Comparison of ENCODE assay signal across 16 cellular contexts in genomic region chr17:6632530-6632929, GRCh38. TPM values are rescaled to one million over a fixed set of nuclear protein-coding genes. Genes with fewer than 3 reads are reported as not detected.
A peak's percentile ranks its signal among the peaks of the same experiment; 100 is the strongest.
DNase-seq lines count a peak whose midpoint lies in the region; ATAC-seq, FAIRE-seq and TF ChIP-seq lines count a peak whose summit lies in the region.
"Had no signal": no experiment of that assay in that cellular context is flagged by ENCODE, and none has a peak within 500 bp of the region (broad histone marks: within the 10 kb centered on the region; RNA-seq: fewer than 3 reads in every experiment).

No MANE protein-coding gene starts in this region.

- H3K27ac ChIP-seq in heart left ventricle (no peak overlapping the region), right atrium auricular region (no peak overlapping the region), MM.1S (ENCODE audit: low read length) (no peak overlapping the region)

- H2AFZ ChIP-seq in MM.1S (ENCODE audit: low read length): no peak overlapping the region

- H3K9me2 ChIP-seq in MM.1S (replicated peaks; ENCODE audit: insufficient read depth, low read length): no peaks in the 10 kb centered on the region

- FAIRE-seq in GM18507 (lab: Jason Lieb, UNC): peak; percentile 26
- FAIRE-seq: G401.6, H54 had no signal

- no peak overlapping the region for H3K4me2 ChIP-seq in MM.1S (ENCODE audit: low read depth, low read length)

- H3K4me1 ChIP-seq in heart left ventricle: peaks cover 0 to 11% (median 0%) of the 10 kb centered on the region in 12 donors
- peaks cover 0 to 5% of the 10 kb centered on the region in 2 donors for H3K4me1 ChIP-seq in right atrium auricular region
- H3K4me1 ChIP-seq in MM.1S (ENCODE audit: low read length): no peaks in the 10 kb centered on the region
- H3K4me1 ChIP-seq: HAP-1 had no signal

- H3K36me3 ChIP-seq in heart left ventricle: peaks cover 0 to 77% (median 64%) of the 10 kb centered on the region in 9 donors
- H3K36me3 ChIP-seq in right atrium auricular region: peaks cover 23% of the 10 kb centered on the region
- H3K36me3 ChIP-seq in MM.1S (replicated peaks; ENCODE audit: insufficient read depth, low read length): 0 out of 2 replicates have a peak, but pooled peaks cover 3% of the 10 kb centered on the region

- H3F3A ChIP-seq in MM.1S (ENCODE audit: insufficient read depth, low read length): no peaks in the 10 kb centered on the region

- H3K9me3 ChIP-seq in heart left ventricle: no peaks in the 10 kb centered on the region
- no peaks in the 10 kb centered on the region for H3K9me3 ChIP-seq in right atrium auricular region
- no peaks in the 10 kb centered on the region for H3K9me3 ChIP-seq in MM.1S (replicated peaks; ENCODE audit: insufficient read depth, low read length)
- H3K9me3 ChIP-seq: HAP-1 had no signal

- TF ChIP-seq CTCF in heart left ventricle (IDR thresholded peaks at IDR 0.05): no peak
- no peak for TF ChIP-seq CTCF in right atrium auricular region (IDR thresholded peaks at IDR 0.05)
- TF ChIP-seq CTCF in MM.1S (IDR thresholded peaks at IDR 0.05; ENCODE audit: low read length): no peak

- intact Hi-C loops in heart left ventricle (cut with DNase I): no loop called here
- intact Hi-C loops in left ventricle myocardium superior (cut with micrococcal nuclease): no loop called here

- H3K27me3 ChIP-seq in heart left ventricle (no peaks in the 10 kb centered on the region), right atrium auricular region (no peaks in the 10 kb centered on the region), MM.1S (replicated peaks; ENCODE audit: insufficient read depth, low read length) (no peaks in the 10 kb centered on the region)

- no peaks in the 10 kb centered on the region for H4K20me1 ChIP-seq in MM.1S (ENCODE audit: insufficient read depth, low read length)

- no peak for DNase-seq in heart left ventricle
- DNase-seq in right atrium auricular region (ENCODE audit: low spot score): no peak
- no peak for DNase-seq in GM18507 (ENCODE audit: extremely low spot score, insufficient read length, low read depth)
- DNase-seq in left ventricle myocardium superior: no peak
- DNase-seq in DMS153 (lab: John Stamatoyannopoulos, UW): no peak
- DNase-seq in MM.1S: no peak
- DNase-seq: C1 segment of cervical spinal cord; Calu3; CD4-positive, alpha-beta memory T cell; COR-L47; DND-41; GOT3; HFFc6 had no signal

- H3K79me2 ChIP-seq in MM.1S (ENCODE audit: low read length): no peaks in the 10 kb centered on the region

- H3K9ac ChIP-seq in MM.1S (ENCODE audit: low read length): no peak overlapping the region

- TF ChIP-seq POLR2A in heart left ventricle (IDR thresholded peaks at IDR 0.05): no peak

- H3K4me3 ChIP-seq in heart left ventricle (no peak overlapping the region), right atrium auricular region (no peak overlapping the region), MM.1S (ENCODE audit: low read length) (no peak overlapping the region)
- H3K4me3 ChIP-seq: HAP-1 had no signal

- peak in 3 of 4 donors; percentile 51 to 74 (median 65) for ATAC-seq in heart left ventricle
- peak; percentile 84 for ATAC-seq in left ventricle myocardium superior

RNA-seq across cellular contexts. Expression of gene KIAA0753, which starts 8.0 kb away (rescaled TPM):
- 10 to 100 TPM in 1 of 9 donors, 1 to 10 TPM in 8; 3.3 to 10.2 (median 5.0) TPM for total RNA-seq in heart left ventricle
- 1 to 10 TPM; 2.7 to 5.0 TPM for polyA plus RNA-seq in heart left ventricle
- total RNA-seq in right atrium auricular region: 1 to 10 TPM; 5.3 to 8.4 TPM
- 4.5 TPM for total RNA-seq in left ventricle myocardium superior

RNA-seq across cellular contexts. Expression of gene TXNDC17, which starts 8.3 kb away (rescaled TPM):
- 10 to 100 TPM; 31.5 to 95.2 (median 43.3) TPM for total RNA-seq in heart left ventricle
- 100 to 1,000 TPM in 1 of 2 donors, 10 to 100 TPM in 1; 98.3 to 221 TPM for polyA plus RNA-seq in heart left ventricle
- 100 to 1,000 TPM in 1 of 2 donors, 10 to 100 TPM in 1; 98.0 to 155 TPM for total RNA-seq in right atrium auricular region
- 47.2 TPM for total RNA-seq in left ventricle myocardium superior

RNA-seq across cellular contexts. Expression of gene MED31, which starts 18.9 kb away (rescaled TPM):
- total RNA-seq in heart left ventricle (10 to 100 TPM in 7 of 9 donors, 1 to 10 TPM in 2; 5.4 to 17.5 (median 13.7) TPM), right atrium auricular region (1 to 10 TPM; 7.0 to 8.2 TPM), left ventricle myocardium superior (14.3 TPM)
- 10 to 100 TPM; 18.7 to 20.9 TPM for polyA plus RNA-seq in heart left ventricle

RNA-seq across cellular contexts. Expression of gene C17orf100, which starts 19.0 kb away (rescaled TPM):
- under 1 TPM; 0.30 to 0.75 (median 0.56) TPM for total RNA-seq in heart left ventricle
- polyA plus RNA-seq in heart left ventricle: under 1 TPM; 0.84 to 0.86 TPM
- total RNA-seq in right atrium auricular region: under 1 TPM in 1 of 2 donors, not detected in 1; 0.63 TPM
- total RNA-seq in left ventricle myocardium superior: 0.47 TPM
